In the genomic region with DNA sequence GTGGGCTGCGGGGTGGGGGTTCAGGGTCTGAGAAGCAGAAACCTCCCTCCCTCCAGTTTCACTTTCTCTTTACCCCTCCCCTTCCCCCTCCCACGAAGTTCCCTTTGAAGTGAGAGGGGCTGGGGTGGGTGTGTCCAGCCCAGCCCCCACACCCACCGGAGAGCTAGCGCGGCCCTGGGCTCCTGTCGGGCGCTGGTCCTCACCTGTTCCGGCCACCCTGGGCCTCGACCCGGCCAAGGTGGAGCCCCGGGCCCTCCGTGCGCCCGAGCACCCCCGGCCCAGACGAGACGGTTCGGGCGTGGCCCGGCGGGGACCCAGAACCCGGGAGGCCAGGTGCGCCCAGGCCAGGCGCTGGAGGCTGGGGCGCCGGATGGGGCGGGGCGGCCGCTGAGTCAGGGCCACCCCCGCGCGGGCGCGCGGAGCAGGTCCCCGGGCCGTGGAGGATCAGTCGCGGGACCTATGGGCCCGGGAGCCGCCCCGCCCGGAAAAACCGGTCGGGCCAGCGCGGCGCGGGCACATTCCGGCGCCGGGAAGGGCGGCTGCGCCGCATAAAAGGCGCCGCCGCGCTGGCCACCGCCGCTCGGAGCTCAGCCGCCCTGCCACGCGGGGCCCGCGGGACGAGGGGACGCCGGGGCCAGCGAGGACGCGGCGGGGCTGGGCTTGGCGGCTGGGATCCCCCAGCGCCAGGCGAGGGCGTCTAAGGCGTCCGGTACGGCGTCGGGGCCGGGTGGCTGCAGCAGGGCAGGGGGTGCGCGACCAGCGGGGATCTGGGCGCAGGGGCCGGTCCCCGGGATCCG, we compare ENCODE assay signal across 10 cellular contexts. TPM values are rescaled to one million over a fixed set of nuclear protein-coding genes. Genes with fewer than 3 reads are reported as not detected.
DNase-seq lines count a peak whose midpoint lies in the region; ATAC-seq, FAIRE-seq and TF ChIP-seq lines count a peak whose summit lies in the region.
"Had no signal": no experiment of that assay in that cellular context is flagged by ENCODE, and none has a peak within 500 bp of the region (broad histone marks: within the 10 kb centered on the region; RNA-seq: fewer than 3 reads in every experiment).

No MANE protein-coding gene starts in this region.

- peaks cover 13% of the 10 kb centered on the region for H3K27me3 ChIP-seq in BJ (ENCODE audit: control insufficient read depth, insufficient read depth, low read length)

- TF ChIP-seq CTCF in BJ (IDR thresholded peaks at IDR 0.05; ENCODE audit: insufficient read depth, low read depth, low read length): no peak
- TF ChIP-seq CTCF in fibroblast of villous mesenchyme (IDR thresholded peaks at IDR 0.05; ENCODE audit: insufficient read depth, low read depth, low read length): no peak
- TF ChIP-seq CTCF in omental fat pad (IDR thresholded peaks at IDR 0.05): no peak

- DNase-seq in BJ (ENCODE audit: low read depth) (no peak), RPMI8226 (peak; percentile 34), fibroblast of villous mesenchyme (ENCODE audit: low read depth) (no peak), omental fat pad (ENCODE audit: low spot score) (no peak), NCI-H82 (lab: John Stamatoyannopoulos, UW) (no peak), H54 (ENCODE audit: insufficient read length, low spot score) (no peak)
- DNase-seq in central memory CD4-positive, alpha-beta T cell: no peak

- no peaks in the 10 kb centered on the region for H3K36me3 ChIP-seq in BJ (ENCODE audit: control insufficient read depth, insufficient read depth, low read length)

- POLR2A ChIA-PET in BJ (lab: Charles Lee): no interaction called here

- no peak for FAIRE-seq in H54 (lab: Jason Lieb, UNC)

- CTCF ChIA-PET in BJ (lab: Yijun Ruan, JAX): no interaction called here

- ATAC-seq in omental fat pad (ENCODE audit: low FRiP score) (peak; percentile 48), GM18858 (IDR thresholded peaks at IDR 0.05; ENCODE audit: unreplicated experiment) (no peak)

- TF ChIP-seq POLR2A in H54 (IDR thresholded peaks at IDR 0.05; ENCODE audit: low read depth, low read length): no peak

- H3K4me3 ChIP-seq in BJ (ENCODE audit: low read depth, low read length) (peak overlapping the region; percentile 24; the same call in 1 of the 2 replicates), fibroblast of villous mesenchyme (ENCODE audit: low read depth, low read length) (peak overlapping the region; percentile 23)

RNA-seq across cellular contexts. Expression of a gene that starts 21.6 kb away (rescaled TPM):
- polyA plus RNA-seq in BJ (2011; rRNA removed): 0.06 and 0.10 TPM in 2 replicates
- 0.05 TPM in 2 replicates for polyA minus RNA-seq in BJ (2011; rRNA and poly(A)+ RNA removed)
- total RNA-seq in fibroblast of villous mesenchyme: under 0.01 TPM in 2 replicates
- total RNA-seq in omental fat pad: 1 to 10 TPM in 3 of 4 donors, under 1 TPM in 1; 0.74 to 7.3 (median 2.4) TPM
- total RNA-seq: myocyte had no signal

RNA-seq across cellular contexts. Expression of a gene that starts 31.2 kb away (rescaled TPM):
- 0.07 and 0.12 TPM in 2 replicates for polyA plus RNA-seq in BJ (2011; rRNA removed)
- polyA minus RNA-seq in BJ (2011; rRNA and poly(A)+ RNA removed): not detected in 2 replicates
- total RNA-seq in fibroblast of villous mesenchyme (not detected in 2 replicates), omental fat pad (1 to 10 TPM in 3 of 4 donors, not detected in 1; 1.5 to 2.0 (median 1.9) TPM)
- total RNA-seq: HT1080, myocyte had no signal
